Comparison of ENCODE assay signal across 5 cellular contexts in the genomic region with DNA sequence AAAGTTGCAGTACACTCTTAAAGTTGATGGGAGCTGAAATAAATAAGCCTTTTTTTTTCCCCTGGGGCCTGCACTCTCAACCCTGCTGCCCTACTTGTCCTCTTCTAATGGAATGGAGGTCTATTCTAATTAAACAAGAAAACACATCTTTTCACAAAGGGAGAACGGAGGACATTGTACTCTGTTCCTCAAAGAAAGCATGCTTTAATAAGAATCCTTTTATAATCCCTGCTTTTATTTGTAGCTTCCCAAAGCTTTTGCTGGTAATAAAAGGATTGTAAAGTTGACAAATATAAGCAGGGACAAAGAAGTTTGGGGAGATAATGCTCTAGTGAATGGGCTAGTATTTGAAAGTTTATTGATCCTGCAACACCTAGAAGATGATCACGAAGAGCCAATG. TPM values are rescaled to one million over a fixed set of nuclear protein-coding genes. Genes with fewer than 3 reads are reported as not detected.
"Had no signal": no experiment of that assay in that cellular context is flagged by ENCODE, and none has a peak within 500 bp of the region (broad histone marks: within the 10 kb centered on the region; RNA-seq: fewer than 3 reads in every experiment).

No MANE protein-coding gene starts in this region.

- DNase-seq: GOT3, H7, HCEC 1CT, IMR-90 had no signal

- H3K4me3 ChIP-seq: K562 had no signal

RNA-seq across cellular contexts. Expression of gene TOX3, which starts 38.0 kb away (rescaled TPM):
- total RNA-seq: IMR-90, K562 had no signal
